Comparison of ENCODE assay signal across 22 cellular contexts in the genomic region with DNA sequence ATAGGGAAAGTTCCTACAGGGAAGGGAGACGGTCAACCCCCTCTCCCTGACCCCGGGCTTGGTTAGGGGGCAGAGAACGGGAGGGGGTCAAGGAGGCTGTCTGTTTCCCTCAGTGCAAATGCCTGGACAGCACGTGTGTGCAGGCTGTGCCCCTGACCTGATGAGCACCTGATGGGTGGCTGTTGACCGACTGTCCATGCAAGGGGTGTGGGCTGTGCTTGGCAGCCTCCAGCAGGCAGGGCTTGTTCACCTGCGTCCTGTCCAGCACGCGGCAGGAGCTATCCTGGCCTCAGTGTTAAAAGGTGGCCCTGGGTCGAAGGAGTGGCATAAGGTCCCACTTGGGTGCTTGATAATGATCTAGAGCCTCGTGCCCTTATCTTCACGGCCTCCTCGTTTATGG.
"Had no signal": no experiment of that assay in that cellular context is flagged by ENCODE, and none has a peak within 500 bp of the region (broad histone marks: within the 10 kb centered on the region; RNA-seq: fewer than 3 reads in every experiment).

No MANE protein-coding gene starts in this region.

- H3K27ac ChIP-seq: epithelial cell of prostate, hepatocyte, left lung, right lobe of liver, testis had no signal

- H3K4me2 ChIP-seq: hepatocyte had no signal

- H3K4me1 Mint-ChIP-seq: activated CD4-positive, alpha-beta memory T cell treated with anti-CD3 and anti-CD28 coated beads, Interleukin-2, amount 10 ng/mL, durations not matched to agents 7 days and 5 days; activated naive CD4-positive, alpha-beta T cell treated with anti-CD3 and anti-CD28 coated beads, Interleukin-2, amount 50 U/mL, for 24 hours; central memory CD8-positive, alpha-beta T cell; memory B cell; stimulated activated naive CD8-positive, alpha-beta T cell treated with anti-CD3 and anti-CD28 coated beads, Interleukin-15, amount 100 ng/mL, for 72 hours had no signal

- H3K27me3 ChIP-seq: hepatocyte, right lobe of liver, testis, uterus had no signal

- H3K9me3 ChIP-seq: left lung, right lobe of liver, testis, uterus had no signal

- H3K4me1 ChIP-seq: left lung, right lobe of liver, testis had no signal

- H3K36me3 Mint-ChIP-seq: activated naive CD4-positive, alpha-beta T cell treated with anti-CD3 and anti-CD28 coated beads, Interleukin-2, amount 50 U/mL, for 24 hours; brain; memory B cell; natural killer cell treated with Interleukin-12 subunit alpha and Interleukin-12 subunit beta and Interleukin-15 and Interleukin-18, amount 100 ng/mL, for 72 hours; WTC11 had no signal

- H3K36me3 ChIP-seq: left lung, right lobe of liver, uterus had no signal

- DNase-seq: activated CD4-positive, alpha-beta memory T cell treated with anti-CD3 and anti-CD28 coated beads, Interleukin-2, amount 10 ng/mL, durations not matched to agents 7 days and 5 days; activated CD4-positive, alpha-beta T cell treated with anti-CD3 and anti-CD28 coated beads for 4 hours; activated effector memory CD4-positive, alpha-beta T cell treated with Interleukin-2 at 50 U/mL for 16 hours; activated T-cell treated with anti-CD3 and anti-CD28 coated beads, Interleukin-2, amount 50 U/mL, for 4 hours; effector memory CD8-positive, alpha-beta T cell; left lung; right lobe of liver; stimulated activated CD4-positive, alpha-beta T cell treated with anti-CD3 and anti-CD28 coated beads, Interleukin-1b, Interleukin-23, amount 100 ng/mL, for 48 hours; stimulated activated naive CD8-positive, alpha-beta T cell treated with anti-CD3 and anti-CD28 coated beads, Interleukin-15, amount 100 ng/mL, for 72 hours; T-helper 2 cell had no signal

- H3K27me3 Mint-ChIP-seq: activated naive CD4-positive, alpha-beta T cell treated with anti-CD3 and anti-CD28 coated beads, Interleukin-2, amount 50 U/mL, for 24 hours; dendritic cell treated with granulocyte-macrophage colony-stimulating factor and Interleukin-4, amounts not matched to agents 40 ng/mL and 50 ng/mL, for 4 days; stimulated activated naive CD8-positive, alpha-beta T cell treated with anti-CD3 and anti-CD28 coated beads, Interleukin-15, amount 100 ng/mL, for 72 hours had no signal

- H2AFZ ChIP-seq: hepatocyte had no signal

- H3K9me3 Mint-ChIP-seq: activated CD4-positive, alpha-beta memory T cell treated with anti-CD3 and anti-CD28 coated beads, Interleukin-2, amount 10 ng/mL, durations not matched to agents 7 days and 5 days; activated naive CD4-positive, alpha-beta T cell treated with anti-CD3 and anti-CD28 coated beads, Interleukin-2, amount 50 U/mL, for 24 hours; activated T-cell treated with anti-CD3 and anti-CD28 coated beads, Interleukin-2, amount 50 U/mL, for 4 hours; brain; central memory CD8-positive, alpha-beta T cell; dendritic cell treated with granulocyte-macrophage colony-stimulating factor and Interleukin-4, amounts not matched to agents 40 ng/mL and 50 ng/mL, for 4 days; effector memory CD8-positive, alpha-beta T cell; memory B cell; natural killer cell treated with Interleukin-12 subunit alpha and Interleukin-12 subunit beta and Interleukin-15 and Interleukin-18, amount 100 ng/mL, for 72 hours; stimulated activated naive CD8-positive, alpha-beta T cell treated with anti-CD3 and anti-CD28 coated beads, Interleukin-15, amount 100 ng/mL, for 72 hours; WTC11 had no signal

- H3K4me3 ChIP-seq: hepatocyte, left lung, right lobe of liver, testis, uterus had no signal

- H3K27ac Mint-ChIP-seq: activated CD4-positive, alpha-beta memory T cell treated with anti-CD3 and anti-CD28 coated beads, Interleukin-2, amount 10 ng/mL, durations not matched to agents 7 days and 5 days; activated naive CD4-positive, alpha-beta T cell treated with anti-CD3 and anti-CD28 coated beads, Interleukin-2, amount 50 U/mL, for 24 hours; brain; dendritic cell treated with granulocyte-macrophage colony-stimulating factor and Interleukin-4, amounts not matched to agents 40 ng/mL and 50 ng/mL, for 4 days; effector memory CD8-positive, alpha-beta T cell; memory B cell; natural killer cell treated with Interleukin-12 subunit alpha and Interleukin-12 subunit beta and Interleukin-15 and Interleukin-18, amount 100 ng/mL, for 72 hours; progenitor cell of endocrine pancreas; WTC11 had no signal

- H3K4me3 Mint-ChIP-seq: activated CD4-positive, alpha-beta memory T cell treated with anti-CD3 and anti-CD28 coated beads, Interleukin-2, amount 10 ng/mL, durations not matched to agents 7 days and 5 days; activated naive CD4-positive, alpha-beta T cell treated with anti-CD3 and anti-CD28 coated beads, Interleukin-2, amount 50 U/mL, for 24 hours; activated T-cell treated with anti-CD3 and anti-CD28 coated beads, Interleukin-2, amount 50 U/mL, for 4 hours; brain; central memory CD8-positive, alpha-beta T cell; dendritic cell treated with granulocyte-macrophage colony-stimulating factor and Interleukin-4, amounts not matched to agents 40 ng/mL and 50 ng/mL, for 4 days; effector memory CD8-positive, alpha-beta T cell; memory B cell; natural killer cell treated with Interleukin-12 subunit alpha and Interleukin-12 subunit beta and Interleukin-15 and Interleukin-18, amount 100 ng/mL, for 72 hours; stimulated activated naive CD8-positive, alpha-beta T cell treated with anti-CD3 and anti-CD28 coated beads, Interleukin-15, amount 100 ng/mL, for 72 hours; WTC11 had no signal

- ATAC-seq: activated T-cell treated with anti-CD3 and anti-CD28 coated beads, Interleukin-2, amount 50 U/mL, for 4 hours; effector memory CD8-positive, alpha-beta T cell; natural killer cell treated with Interleukin-12 subunit alpha and Interleukin-12 subunit beta and Interleukin-15 and Interleukin-18, amount 100 ng/mL, for 72 hours; stimulated activated naive CD8-positive, alpha-beta T cell treated with anti-CD3 and anti-CD28 coated beads, Interleukin-15, amount 100 ng/mL, for 72 hours; WTC11 had no signal
